25 cellular contexts compared by ENCODE assay signal in the genomic region with DNA sequence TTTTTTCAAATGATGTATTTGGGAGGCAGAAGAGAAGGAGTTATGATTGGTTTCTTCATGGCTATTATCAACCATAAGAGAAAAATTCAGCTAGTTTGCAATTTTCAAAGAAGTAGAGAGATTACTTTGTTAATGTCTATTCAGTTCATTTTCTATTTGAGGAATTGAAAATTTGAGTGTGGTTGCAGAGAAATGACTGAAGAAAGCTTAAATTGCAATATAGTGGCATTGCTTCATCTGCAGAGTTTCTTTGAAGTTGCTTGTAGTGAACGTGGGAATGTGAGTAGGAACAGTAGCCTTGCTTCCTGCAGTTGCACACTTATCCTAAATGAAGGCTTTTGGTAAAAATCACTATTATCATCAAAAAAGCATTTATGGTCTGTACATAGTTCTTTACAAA. TPM values are rescaled to one million over a fixed set of nuclear protein-coding genes. Genes with fewer than 3 reads are reported as not detected.
"Had no signal": no experiment of that assay in that cellular context is flagged by ENCODE, and none has a peak within 500 bp of the region (broad histone marks: within the 10 kb centered on the region; RNA-seq: fewer than 3 reads in every experiment).

No MANE protein-coding gene starts in this region.

- H3K27me3 ChIP-seq: brain microvascular endothelial cell, cardiac muscle cell had no signal

- H3K4me3 ChIP-seq: cardiac muscle cell had no signal

- H3K36me3 ChIP-seq: brain microvascular endothelial cell, cardiac muscle cell, WERI-Rb-1 had no signal

- DNase-seq: activated CD4-positive, alpha-beta memory T cell treated with anti-CD3 and anti-CD28 coated beads, Interleukin-2, amount 10 ng/mL, durations not matched to agents 7 days and 5 days; activated CD4-positive, alpha-beta T cell treated with anti-CD3 and anti-CD28 coated beads for 36 hours; activated CD4-positive, alpha-beta T cell treated with anti-CD3 and anti-CD28 coated beads, Interleukin-2, amount 50 U/mL, for 1 hour; activated gamma-delta T cell treated with Interleukin-2 at 50 U/mL for 16 hours; activated naive CD4-positive, alpha-beta T cell treated with anti-CD3 and anti-CD28 coated beads, Interleukin-2, amount 10 ng/mL, durations not matched to agents 7 days and 5 days; activated naive CD8-positive, alpha-beta T cell treated with anti-CD3 and anti-CD28 coated beads for 36 hours; activated T-cell treated with anti-CD3 and anti-CD28 coated beads for 4 hours; activated T-cell treated with anti-CD3 and anti-CD28 coated beads, Interleukin-2, amount 50 U/mL, for 72 hours; brain microvascular endothelial cell; Karpas-422; MM.1S; NCI-H1092 treated with DMSO at 0.1 percent for 48 hours; NCI-H1417 treated with DMSO at 0.1 percent for 48 hours; NCI-H1694; NCI-H2029; NCI-H2107; NCI-H2171 treated with DMSO at 0.1 percent for 48 hours; NCI-H226; NCI-H526; NK-92 treated with Interleukin-12 subunit alpha and Interleukin-12 subunit beta, amount 100 ng/mL, for 24 hours; SHP77; T-helper 1 cell; WERI-Rb-1 had no signal

- ATAC-seq: activated CD4-positive, alpha-beta T cell treated with anti-CD3 and anti-CD28 coated beads for 36 hours; activated T-cell treated with anti-CD3 and anti-CD28 coated beads, Interleukin-2, amount 50 U/mL, for 72 hours had no signal

- H3K27ac ChIP-seq: brain microvascular endothelial cell, cardiac muscle cell, WERI-Rb-1 had no signal

RNA-seq across cellular contexts. Expression of gene CYRIA, which starts 14.7 kb away (rescaled TPM):
- total RNA-seq: NCI-H460 had no signal
